In genomic region chr6:42452171-42453026, GRCh38 we compare ENCODE assay signal across 8 cellular contexts. TPM values are rescaled to one million over a fixed set of nuclear protein-coding genes. Genes with fewer than 3 reads are reported as not detected.
DNase-seq lines count a peak whose midpoint lies in the region; ATAC-seq lines count a peak whose summit lies in the region.

No MANE protein-coding gene starts in this region.

- peak overlapping the region; percentile 69 for H3K4me3 ChIP-seq in MG63

- intact Hi-C loops in left cardiac atrium (cut with DNase I), result loop anchor here (10.0 kb wide), 2 partner anchors 82 to 188 kb away; no protein-coding TSS in a partner anchor
- intact Hi-C loops in posterior vena cava (cut with DNase I), result no loop called here

- no peaks in the 10 kb centered on the region for H3K27me3 ChIP-seq in MG63

- ATAC-seq in GM21717 (IDR thresholded peaks at IDR 0.05; ENCODE audit: unreplicated experiment), result peak; percentile 33
- peak; percentile 64 to 67 for ATAC-seq in left cardiac atrium
- no peak for ATAC-seq in HG03135 (IDR thresholded peaks at IDR 0.05; ENCODE audit: unreplicated experiment)

- no peaks in the 10 kb centered on the region for H3K9me3 ChIP-seq in MG63

- no peaks in the 10 kb centered on the region for H3K36me3 ChIP-seq in MG63

- DNase-seq in DMS153 treated with DMSO at 0.1 percent for 48 hours (lab: John Stamatoyannopoulos, UW; ENCODE audit: unreplicated experiment) (peak; percentile 81), MG63 (peak; percentile 75), SKM-1 treated with dmso at 0.1 percent for 144 hours (lab: John Stamatoyannopoulos, UW; ENCODE audit: unreplicated experiment) (peak; percentile 71), amygdala (lab: John Stamatoyannopoulos, UW) (peak in 32 of 56 donors; percentile 12 to 80 (median 52)), left cardiac atrium (peak; percentile 63), posterior vena cava (ENCODE audit: low spot score) (peak; percentile 88)

RNA-seq across cellular contexts. Expression of gene TRERF1, which starts 0.7 kb away (rescaled TPM):
- total RNA-seq in MG63 (2014; rRNA removed; shearing (Covaris generic); ENCODE audit: low replicate concordance), result 2.1 TPM in 2 replicates
- total RNA-seq in left cardiac atrium (1 to 10 TPM; 1.2 to 2.6 TPM), posterior vena cava (1 to 10 TPM; 3.4 to 5.6 TPM)

Comparison
In these comparisons a context has a peak if more than half of its experiments do, and no peak if none do; other contexts are left out.
1. intact Hi-C loops: an anchor here in left cardiac atrium (10.0 kb wide); none called in posterior vena cava.